ENCODE assay signal across 7 cellular contexts in genomic region chr13:114075811-114076210, GRCh38. TPM values are rescaled to one million over a fixed set of nuclear protein-coding genes. Genes with fewer than 3 reads are reported as not detected.
DNase-seq lines count a peak whose midpoint lies in the region; ATAC-seq and TF ChIP-seq lines count a peak whose summit lies in the region.
"Not testable (repeated sequence)": the region's sequence is repeated elsewhere in the genome, so short reads cannot be mapped to it uniquely, and the experiment has no call there.

No MANE protein-coding gene starts in this region.

- H3K27ac Mint-ChIP-seq in central memory CD8-positive, alpha-beta T cell (ENCODE audit: low read depth), result peak overlapping the region; percentile 91
- not testable (repeated sequence) for H3K27ac Mint-ChIP-seq in natural killer cell treated with Interleukin-12 subunit alpha and Interleukin-12 subunit beta and Interleukin-15 and Interleukin-18, amount 100 ng/mL, for 72 hours

- H3K9me3 Mint-ChIP-seq in central memory CD8-positive, alpha-beta T cell; natural killer cell treated with Interleukin-12 subunit alpha and Interleukin-12 subunit beta and Interleukin-15 and Interleukin-18, amount 100 ng/mL, for 72 hours: not testable (repeated sequence)

- H3K27ac ChIP-seq in BLaER1 treated with 17β-estradiol and CSF1 and Interleukin-3, amounts not matched to agents 10 nM and 100 nM, result peak overlapping the region in 1 of 11 experiments; percentile 20; a peak in 1 of 22 replicates
- H3K27ac ChIP-seq in right lobe of liver, sigmoid colon: not testable (repeated sequence)

- H3K4me3 Mint-ChIP-seq in central memory CD8-positive, alpha-beta T cell; natural killer cell treated with Interleukin-12 subunit alpha and Interleukin-12 subunit beta and Interleukin-15 and Interleukin-18, amount 100 ng/mL, for 72 hours: not testable (repeated sequence)

- TF ChIP-seq CTCF in right lobe of liver (IDR thresholded peaks at IDR 0.05); sigmoid colon (IDR thresholded peaks at IDR 0.05): not testable (repeated sequence)

- intact Hi-C loops in cardiac septum (cut with DNase I); right lobe of liver (cut with DNase I); sigmoid colon (cut with DNase I): not testable (repeated sequence)

- not testable (repeated sequence) for TF ChIP-seq POLR2A in right lobe of liver (IDR thresholded peaks at IDR 0.05); sigmoid colon (IDR thresholded peaks at IDR 0.05)

- H3K4me1 ChIP-seq in BLaER1 treated with 17β-estradiol and CSF1 and Interleukin-3, amounts not matched to agents 10 nM and 100 nM, result peaks cover 65 to 95% (median 90%) of the 10 kb centered on the region in 10 experiments
- not testable (repeated sequence) for H3K4me1 ChIP-seq in right lobe of liver
- H3K4me1 ChIP-seq in sigmoid colon, result peaks cover 0 to 22% (median 14%) of the 10 kb centered on the region in 4 donors

- peaks cover 49 to 90% (median 68%) of the 10 kb centered on the region in 11 experiments for H4K20me1 ChIP-seq in BLaER1 treated with 17β-estradiol and CSF1 and Interleukin-3, amounts not matched to agents 10 nM and 100 nM

- not testable (repeated sequence) for H3K9me3 ChIP-seq in BLaER1 treated with 17β-estradiol and CSF1 and Interleukin-3, amounts not matched to agents 10 nM and 100 nM (replicated peaks in 1 of 11); right lobe of liver; sigmoid colon

- peaks cover 24 to 67% (median 35%) of the 10 kb centered on the region in 11 experiments for H3K36me3 ChIP-seq in BLaER1 treated with 17β-estradiol and CSF1 and Interleukin-3, amounts not matched to agents 10 nM and 100 nM
- not testable (repeated sequence) for H3K36me3 ChIP-seq in right lobe of liver
- H3K36me3 ChIP-seq in sigmoid colon, result peaks cover 0 to 13% (median 0%) of the 10 kb centered on the region in 4 donors

- not testable (repeated sequence) for H3K4me3 ChIP-seq in BLaER1 treated with 17β-estradiol and CSF1 and Interleukin-3, amounts not matched to agents 10 nM and 100 nM; right lobe of liver; sigmoid colon

- peak overlapping the region in 6 of 11 experiments; percentile 56 to 80 (median 76); a peak in 7 of 22 replicates for H3K4me2 ChIP-seq in BLaER1 treated with 17β-estradiol and CSF1 and Interleukin-3, amounts not matched to agents 10 nM and 100 nM

- H3K27me3 ChIP-seq in BLaER1 treated with 17β-estradiol and CSF1 and Interleukin-3, amounts not matched to agents 10 nM and 100 nM; right lobe of liver; sigmoid colon: not testable (repeated sequence)

- not testable (repeated sequence) for H3K9ac ChIP-seq in BLaER1 treated with 17β-estradiol and CSF1 and Interleukin-3, amounts not matched to agents 10 nM and 100 nM

- H3K36me3 Mint-ChIP-seq in central memory CD8-positive, alpha-beta T cell (ENCODE audit: insufficient read depth), result peaks cover 55% of the 10 kb centered on the region
- H3K36me3 Mint-ChIP-seq in natural killer cell treated with Interleukin-12 subunit alpha and Interleukin-12 subunit beta and Interleukin-15 and Interleukin-18, amount 100 ng/mL, for 72 hours, result not testable (repeated sequence)

- ATAC-seq in central memory CD8-positive, alpha-beta T cell (replicated peaks; ENCODE audit: extremely low read depth, poor library complexity, severe bottlenecking); right lobe of liver; natural killer cell treated with Interleukin-12 subunit alpha and Interleukin-12 subunit beta and Interleukin-15 and Interleukin-18, amount 100 ng/mL, for 72 hours: not testable (repeated sequence)

- H3K27me3 Mint-ChIP-seq in central memory CD8-positive, alpha-beta T cell; natural killer cell treated with Interleukin-12 subunit alpha and Interleukin-12 subunit beta and Interleukin-15 and Interleukin-18, amount 100 ng/mL, for 72 hours: not testable (repeated sequence)

- DNase-seq in activated effector memory CD4-positive, alpha-beta T cell treated with anti-CD3 and anti-CD28 coated beads, Interleukin-2, amount 50 U/mL, for 16 hours, result peak; percentile 27
- DNase-seq in central memory CD8-positive, alpha-beta T cell (ENCODE audit: low spot score in 2 of 2), result not testable (repeated sequence)
- DNase-seq in cardiac septum (ENCODE audit: low spot score) (peak; percentile 19), right lobe of liver (peak in 2 of 3 donors; percentile 13 to 14), sigmoid colon (peak; percentile 30)
- DNase-seq in natural killer cell treated with Interleukin-12 subunit alpha and Interleukin-12 subunit beta and Interleukin-15 and Interleukin-18, amount 100 ng/mL, for 72 hours (ENCODE audit: low spot score), result peak; percentile 28

- H3K4me1 Mint-ChIP-seq in central memory CD8-positive, alpha-beta T cell, result peaks cover 52% of the 10 kb centered on the region
- peaks cover 38 to 50% of the 10 kb centered on the region in 2 donors for H3K4me1 Mint-ChIP-seq in natural killer cell treated with Interleukin-12 subunit alpha and Interleukin-12 subunit beta and Interleukin-15 and Interleukin-18, amount 100 ng/mL, for 72 hours (ENCODE audit: low read depth in 2 of 2)

- not testable (repeated sequence) for TF ChIP-seq EP300 in sigmoid colon (IDR thresholded peaks at IDR 0.05)

- 88% methylated on average over 11 of the region's 45 CpGs for WGBS in right lobe of liver (ENCODE audit: insufficient coverage, low coverage, low lambda C conversion rate, missing lambda C conversion rate)
- 98% methylated on average over 45 of the region's 45 CpGs for WGBS in sigmoid colon, 2 donors

RNA-seq across cellular contexts. Expression of gene RASA3, which starts 56.6 kb away (rescaled TPM):
- total RNA-seq in cardiac septum (9.7 TPM), right lobe of liver (1 to 10 TPM; 3.5 to 7.9 (median 4.6) TPM), sigmoid colon (10 to 100 TPM; 15.0 to 22.4 (median 17.8) TPM)
- 10 to 100 TPM in 1 of 2 donors, 1 to 10 TPM in 1; 6.9 to 11.7 TPM for total RNA-seq in natural killer cell treated with Interleukin-12 subunit alpha and Interleukin-12 subunit beta and Interleukin-15 and Interleukin-18, amount 100 ng/mL, for 72 hours
- 10 to 100 TPM in 1 of 3 donors, 1 to 10 TPM in 2; 4.2 to 16.9 (median 5.4) TPM for polyA plus RNA-seq in sigmoid colon
